ENCODE assay signal across 8 cellular contexts in the genomic region with DNA sequence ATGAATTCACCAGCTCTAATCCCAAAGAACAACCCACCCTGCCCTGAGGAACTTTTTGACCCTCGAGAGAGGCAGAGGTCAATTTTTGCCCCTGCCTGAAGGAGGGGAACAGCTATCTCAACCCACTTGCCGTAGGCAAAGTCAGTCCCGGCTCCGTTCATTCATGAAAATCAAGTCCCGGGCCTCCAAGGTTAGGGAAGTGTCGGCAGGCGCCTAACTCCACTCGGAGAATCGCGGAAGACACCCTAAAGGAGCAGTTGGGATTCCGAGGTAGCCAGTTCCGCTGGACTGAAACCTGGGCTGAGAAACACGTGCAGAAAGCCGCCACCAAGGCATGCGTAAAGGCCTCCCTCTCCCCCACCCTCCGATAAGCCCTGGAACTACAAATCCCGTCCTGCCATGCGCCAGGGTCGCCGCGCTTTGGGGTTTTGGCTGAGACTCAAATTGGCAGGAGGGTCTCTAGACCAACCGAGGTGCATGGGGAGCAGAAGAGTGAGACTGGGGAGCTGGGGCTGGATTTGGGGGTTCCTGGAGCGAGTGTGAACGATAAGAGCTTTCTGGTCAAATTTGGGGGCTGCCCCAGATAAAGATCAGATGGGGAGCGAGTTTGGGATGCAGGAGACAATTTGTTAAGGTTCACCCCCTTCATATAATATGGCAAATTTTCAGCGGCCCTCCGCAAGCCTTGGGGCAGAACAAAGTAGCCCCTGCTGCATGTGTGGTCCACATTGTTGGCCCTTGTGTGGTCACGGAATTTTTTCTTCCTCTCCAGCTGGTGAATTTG.
DNase-seq lines count a peak whose midpoint lies in the region; ATAC-seq and TF ChIP-seq lines count a peak whose summit lies in the region.

TSS of gene TNPO2 (minus strand) at position 290 of the 784 bp plus-strand sequence. CDS start 2,955 bp downstream, outside the sequence.

- H3K27ac ChIP-seq in coronary artery, result peak within 1 kb of the TSS; percentile 82 to 95

- ATAC-seq in GM21381 (IDR thresholded peaks at IDR 0.05; ENCODE audit: unreplicated experiment), result no peak

- TF ChIP-seq CTCF in AG04449 (IDR thresholded peaks at IDR 0.05; ENCODE audit: insufficient read depth, low read length, missing control alignments) (no peak), GM20000 (IDR thresholded peaks at IDR 0.05; ENCODE audit: extremely low read depth, missing control alignments) (no peak), coronary artery (IDR thresholded peaks at IDR 0.05) (no peak)

- POLR2A ChIA-PET in AG04449 (lab: Yijun Ruan, JAX), result interaction anchor here (0.6 to 5.4 kb wide), 6 partner anchors 9 to 69 kb away, joined by 3 to 33 read pairs (median 6); partner anchors contain the start of genes DHPS, GET3, JUNB and TRIR

- CTCF ChIA-PET in AG04449 (lab: Yijun Ruan, JAX), result interaction anchor here (0.7 to 4.8 kb wide), 9 partner anchors 9 to 73 kb away, joined by 3 to 31 read pairs (median 9); partner anchors contain the start of gene TRIR

- peak within 1 kb of the TSS; percentile 80 for H3K4me3 ChIP-seq in AG04449 (ENCODE audit: low read depth, low read length)
- H3K4me3 ChIP-seq in coronary artery, result peak within 1 kb of the TSS; percentile 91

- DNase-seq in AG04449 (ENCODE audit: low read depth, low spot score) (no peak), GM20000 (ENCODE audit: low spot score) (peak; percentile 86), NCI-H345 (lab: John Stamatoyannopoulos, UW) (peak; percentile 8), coronary artery (ENCODE audit: low spot score) (no peak), left kidney (ENCODE audit: low read depth, low spot score) (peak; percentile 91)
- peak; percentile 51 for DNase-seq in activated CD4-positive, alpha-beta T cell treated with anti-CD3 and anti-CD28 coated beads for 1 hour
- peak; percentile 78 to 82 for DNase-seq in stimulated activated CD4-positive, alpha-beta T cell treated with anti-CD3 and anti-CD28 coated beads, Interleukin-2, amount 100 ng/mL, for 24 hours

Comparison
In these comparisons a context has a peak if more than half of its experiments do, and no peak if none do; other contexts are left out.
1. DNase-seq: peak in GM20000 (single experiment), NCI-H345 (single experiment), activated CD4-positive, alpha-beta T cell treated with anti-CD3 and anti-CD28 coated beads for 1 hour (single experiment), left kidney (single experiment) and stimulated activated CD4-positive, alpha-beta T cell treated with anti-CD3 and anti-CD28 coated beads, Interleukin-2, amount 100 ng/mL, for 24 hours (2 of 2); none in AG04449 (single experiment) and coronary artery (single experiment).